15 cellular contexts compared by ENCODE assay signal in genomic region chr12:96366255-96366654, GRCh38.
"Had no signal": no experiment of that assay in that cellular context is flagged by ENCODE, and none has a peak within 500 bp of the region (broad histone marks: within the 10 kb centered on the region; RNA-seq: fewer than 3 reads in every experiment).

No MANE protein-coding gene starts in this region.

- H3K9me3 Mint-ChIP-seq: activated B cell treated with CpG ODN at 0.5 μM for 24 hours; activated CD8-positive, alpha-beta T cell treated with anti-CD3 and anti-CD28 coated beads for 36 hours; activated naive CD8-positive, alpha-beta T cell treated with anti-CD3 and anti-CD28 coated beads, Interleukin-2, amount 10 ng/mL, durations not matched to agents 7 days and 5 days; memory B cell; nephron had no signal

- H3K27me3 Mint-ChIP-seq: activated B cell treated with CpG ODN at 0.5 μM for 24 hours; activated CD8-positive, alpha-beta T cell treated with anti-CD3 and anti-CD28 coated beads for 36 hours; activated naive CD8-positive, alpha-beta T cell treated with anti-CD3 and anti-CD28 coated beads, Interleukin-2, amount 10 ng/mL, durations not matched to agents 7 days and 5 days; memory B cell had no signal

- H3K36me3 ChIP-seq: upper lobe of right lung had no signal

- FAIRE-seq: bronchial epithelial cell, small intestine had no signal

- H3K9me3 ChIP-seq: upper lobe of right lung had no signal

- H3K4me2 ChIP-seq: hepatocyte had no signal

- H3K27me3 ChIP-seq: hepatocyte, upper lobe of right lung had no signal

- H3K4me3 Mint-ChIP-seq: activated B cell treated with CpG ODN at 0.5 μM for 24 hours; activated CD8-positive, alpha-beta T cell treated with anti-CD3 and anti-CD28 coated beads for 36 hours; activated naive CD8-positive, alpha-beta T cell treated with anti-CD3 and anti-CD28 coated beads, Interleukin-2, amount 10 ng/mL, durations not matched to agents 7 days and 5 days; memory B cell; nephron had no signal

- H2AFZ ChIP-seq: hepatocyte had no signal

- H3K27ac ChIP-seq: hepatocyte, upper lobe of right lung had no signal

- H3K4me3 ChIP-seq: hepatocyte, upper lobe of right lung had no signal

- H3K27ac Mint-ChIP-seq: activated B cell treated with CpG ODN at 0.5 μM for 24 hours; activated CD8-positive, alpha-beta T cell treated with anti-CD3 and anti-CD28 coated beads for 36 hours; activated naive CD8-positive, alpha-beta T cell treated with anti-CD3 and anti-CD28 coated beads, Interleukin-2, amount 10 ng/mL, durations not matched to agents 7 days and 5 days had no signal

- ATAC-seq: activated CD8-positive, alpha-beta T cell treated with anti-CD3 and anti-CD28 coated beads for 36 hours; esophagus mucosa; right cardiac atrium; stimulated activated naive CD8-positive, alpha-beta T cell treated with anti-CD3 and anti-CD28 coated beads, Interleukin-15, Interleukin-2, amounts not matched to agents 100 U/mL and 50 U/mL, for 24 hours had no signal

- DNase-seq: activated B cell treated with CpG ODN at 0.5 μM for 24 hours; activated CD4-positive, alpha-beta T cell treated with anti-CD3 and anti-CD28 coated beads for 48 hours; activated CD8-positive, alpha-beta T cell treated with anti-CD3 and anti-CD28 coated beads for 36 hours; activated naive CD8-positive, alpha-beta T cell treated with anti-CD3 and anti-CD28 coated beads, Interleukin-2, amount 10 ng/mL, durations not matched to agents 7 days and 5 days; islet precursor cell; nucleus accumbens; small intestine; stimulated activated naive CD8-positive, alpha-beta T cell treated with anti-CD3 and anti-CD28 coated beads, Interleukin-15, Interleukin-2, amounts not matched to agents 100 U/mL and 50 U/mL, for 24 hours; upper lobe of right lung had no signal
